Comparison of ENCODE assay signal across 11 cellular contexts in the genomic region with DNA sequence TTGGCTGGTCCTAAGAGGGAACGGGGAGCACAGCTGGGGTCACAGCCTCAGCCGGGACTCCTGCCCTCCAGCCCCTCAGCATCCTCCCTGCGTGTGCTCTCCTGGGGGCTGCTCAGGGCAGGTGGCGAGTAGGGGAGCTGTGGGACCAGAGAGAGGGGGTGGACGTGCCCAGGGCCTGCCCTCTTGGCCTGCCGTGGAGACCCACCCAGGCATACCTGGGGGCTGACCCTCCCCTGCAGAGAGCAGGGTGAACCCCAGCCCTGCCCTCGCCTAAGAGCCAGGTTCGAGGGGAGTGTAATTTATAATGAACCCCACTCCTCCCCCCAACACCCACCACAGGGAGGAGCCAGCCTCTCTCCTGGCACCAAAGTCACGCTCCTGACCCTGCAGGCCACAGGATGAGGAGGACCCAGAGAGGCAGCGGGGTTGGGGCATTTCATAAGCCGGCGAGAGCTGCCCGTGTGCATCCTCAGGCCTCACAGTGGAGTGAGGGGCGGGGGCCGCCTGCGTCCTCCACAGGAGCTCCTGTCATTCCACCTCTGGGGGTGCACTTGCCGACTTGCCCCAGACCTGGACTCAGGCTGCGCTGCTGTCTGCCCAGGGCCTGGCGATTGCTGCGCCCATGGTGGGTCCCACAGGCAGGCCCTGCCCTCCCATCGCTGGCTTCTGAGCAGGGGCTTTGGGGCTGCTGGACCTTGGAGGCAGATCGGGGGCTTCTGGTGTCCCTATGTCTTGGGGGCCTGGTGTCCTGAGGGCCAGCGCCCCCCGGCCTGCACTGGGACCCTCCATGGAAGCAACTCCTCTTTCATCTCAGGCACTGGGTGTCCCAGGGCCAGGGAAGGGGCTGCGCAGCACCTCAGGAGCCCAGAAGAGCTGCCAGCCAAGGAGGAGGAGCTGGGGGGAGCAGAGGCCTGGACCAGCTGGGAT.
A peak's percentile ranks its signal among the peaks of the same experiment; 100 is the strongest.
DNase-seq lines count a peak whose midpoint lies in the region; ATAC-seq and TF ChIP-seq lines count a peak whose summit lies in the region.
"Had no signal": no experiment of that assay in that cellular context is flagged by ENCODE, and none has a peak within 500 bp of the region (broad histone marks: within the 10 kb centered on the region; RNA-seq: fewer than 3 reads in every experiment).

No MANE protein-coding gene starts in this region.

- H3K36me3 Mint-ChIP-seq in CD4-positive, CD25-positive, alpha-beta regulatory T cell, result no peaks in the 10 kb centered on the region

- no peaks in the 10 kb centered on the region for H3K27me3 ChIP-seq in CD4-positive, CD25-positive, alpha-beta regulatory T cell (ENCODE audit: control insufficient read depth, insufficient read depth, low read length)
- no peaks in the 10 kb centered on the region for H3K27me3 ChIP-seq in foreskin keratinocyte
- no peaks in the 10 kb centered on the region for H3K27me3 ChIP-seq in osteoblast (ENCODE audit: insufficient read depth, low read length)
- H3K27me3 ChIP-seq in brain microvascular endothelial cell (replicated peaks), result no peaks in the 10 kb centered on the region

- no peak overlapping the region for H3K4me3 Mint-ChIP-seq in CD4-positive, CD25-positive, alpha-beta regulatory T cell

- H3K9me3 ChIP-seq in CD4-positive, CD25-positive, alpha-beta regulatory T cell (ENCODE audit: control insufficient read depth in 2 of 2, low read length in 2 of 2), result no peaks in the 10 kb centered on the region
- peaks cover 20% of the 10 kb centered on the region for H3K9me3 ChIP-seq in osteoblast (ENCODE audit: low read depth, low read length)

- TF ChIP-seq CTCF in foreskin keratinocyte (conservative IDR thresholded peaks at IDR 0.05), result no peak
- TF ChIP-seq CTCF in osteoblast (IDR thresholded peaks at IDR 0.05; ENCODE audit: extremely low read depth, low read depth, low read length), result no peak
- TF ChIP-seq CTCF in brain microvascular endothelial cell (IDR thresholded peaks at IDR 0.05; ENCODE audit: low read depth, low read length, missing control alignments), result no peak

- H3K4me1 Mint-ChIP-seq in CD4-positive, CD25-positive, alpha-beta regulatory T cell, result peaks cover 0 to 16% (median 7%) of the 10 kb centered on the region in 4 donors

- no peak overlapping the region for H3K27ac ChIP-seq in CD4-positive, CD25-positive, alpha-beta regulatory T cell (ENCODE audit: insufficient read depth, low read length, poor library complexity, severe bottlenecking)
- H3K27ac ChIP-seq in foreskin keratinocyte, result no peak overlapping the region
- H3K27ac ChIP-seq in osteoblast (ENCODE audit: low read depth, low read length), result no peak overlapping the region
- no peak overlapping the region for H3K27ac ChIP-seq in brain microvascular endothelial cell
- H3K27ac ChIP-seq: HL-60, SK-N-MC had no signal

- in situ Hi-C loops in brain microvascular endothelial cell (cut with HindIII; ENCODE audit: low pct_ligation_motif_present, low sequenced_read_pairs), result no loop called here

- peaks cover 8% of the 10 kb centered on the region for H3K4me1 ChIP-seq in CD4-positive, CD25-positive, alpha-beta regulatory T cell (ENCODE audit: control insufficient read depth, insufficient read depth, low read length, poor library complexity, severe bottlenecking)
- H3K4me1 ChIP-seq in foreskin keratinocyte (no peaks in the 10 kb centered on the region), osteoblast (ENCODE audit: insufficient read depth, low read length) (no peaks in the 10 kb centered on the region)

- no peaks in the 10 kb centered on the region for H4K20me1 ChIP-seq in osteoblast (ENCODE audit: insufficient read depth, low read length)

- ATAC-seq in CD4-positive, CD25-positive, alpha-beta regulatory T cell (ENCODE audit: low read depth in 2 of 2), result no peak
- ATAC-seq in foreskin keratinocyte (peak; percentile 6), HG03175 (IDR thresholded peaks at IDR 0.05; ENCODE audit: unreplicated experiment) (no peak)

- peak overlapping the region in 2 of 3 donors; percentile 22 to 92 for H3K27ac Mint-ChIP-seq in CD4-positive, CD25-positive, alpha-beta regulatory T cell

- H3K9me3 Mint-ChIP-seq in CD4-positive, CD25-positive, alpha-beta regulatory T cell, result peaks cover 0 to 3% (median 0%) of the 10 kb centered on the region in 7 donors

- H3K36me3 ChIP-seq in CD4-positive, CD25-positive, alpha-beta regulatory T cell (ENCODE audit: control insufficient read depth, insufficient read depth, low read length), result no peaks in the 10 kb centered on the region
- H3K36me3 ChIP-seq in osteoblast (ENCODE audit: insufficient read depth, low read length) (no peaks in the 10 kb centered on the region), brain microvascular endothelial cell (replicated peaks) (no peaks in the 10 kb centered on the region)

- no peak overlapping the region for H3K4me3 ChIP-seq in CD4-positive, CD25-positive, alpha-beta regulatory T cell (ENCODE audit: low read depth, low read length)
- no peak overlapping the region for H3K4me3 ChIP-seq in osteoblast (ENCODE audit: insufficient read depth, low read length)
- no peak overlapping the region for H3K4me3 ChIP-seq in brain microvascular endothelial cell (ENCODE audit: low read depth, low read length)
- H3K4me3 ChIP-seq: SK-N-MC had no signal

- DNase-seq in CD4-positive, CD25-positive, alpha-beta regulatory T cell, result no peak
- DNase-seq in GM19240 (ENCODE audit: insufficient read length, low spot score) (peak; percentile 14), foreskin keratinocyte (no peak), osteoblast (ENCODE audit: insufficient read length, low spot score, missing footprints) (peak; percentile 88), NCI-H1048 (lab: John Stamatoyannopoulos, UW) (no peak), brain microvascular endothelial cell (no peak)
- DNase-seq: Calu3, NCI-H446 treated with DMSO at 0.1 percent for 48 hours had no signal

- H3K79me2 ChIP-seq in osteoblast (ENCODE audit: insufficient read depth, low read length), result no peaks in the 10 kb centered on the region

- no peak overlapping the region for H2AFZ ChIP-seq in osteoblast (ENCODE audit: low read length)

- H3K27me3 Mint-ChIP-seq in CD4-positive, CD25-positive, alpha-beta regulatory T cell, result peaks cover 6% of the 10 kb centered on the region

- H3K4me2 ChIP-seq in osteoblast (ENCODE audit: insufficient read depth, low read length), result no peak overlapping the region

Comparison
In these comparisons a context has a peak if more than half of its experiments do, and no peak if none do; other contexts are left out.
1. DNase-seq: peak in GM19240 (single experiment) and osteoblast (single experiment); none in CD4-positive, CD25-positive, alpha-beta regulatory T cell (0 of 3), foreskin keratinocyte (0 of 2), NCI-H1048 (single experiment) and brain microvascular endothelial cell (single experiment).